ENCODE assay signal across 26 cellular contexts in genomic region chr11:70079691-70080090, GRCh38. TPM values are rescaled to one million over a fixed set of nuclear protein-coding genes. Genes with fewer than 3 reads are reported as not detected.
A peak's percentile ranks its signal among the peaks of the same experiment; 100 is the strongest.
DNase-seq lines count a peak whose midpoint lies in the region; ATAC-seq and TF ChIP-seq lines count a peak whose summit lies in the region.
"Had no signal": no experiment of that assay in that cellular context is flagged by ENCODE, and none has a peak within 500 bp of the region (broad histone marks: within the 10 kb centered on the region; RNA-seq: fewer than 3 reads in every experiment).

No MANE protein-coding gene starts in this region.

- TF ChIP-seq POLR2A in IMR-90 (IDR thresholded peaks at IDR 0.05; ENCODE audit: low read depth, low read length) (no peak), breast epithelium (IDR thresholded peaks at IDR 0.05) (no peak), thyroid gland (IDR thresholded peaks at IDR 0.05) (no peak)

- in situ Hi-C loops in IMR-90 (cut with MboI; ENCODE audit: low sequenced_read_pairs), result no loop called here

- H4K8ac ChIP-seq in IMR-90 (ENCODE audit: low read depth in 2 of 2, low read length in 2 of 2) (no peak overlapping the region; a peak in 1 of 4 replicates), neuronal stem cell (ENCODE audit: low read depth, low read length) (no peak overlapping the region)

- H2BK15ac ChIP-seq in IMR-90 (ENCODE audit: low read depth, low read length) (no peak overlapping the region), neuronal stem cell (ENCODE audit: low read length) (no peak overlapping the region)

- H2AK9ac ChIP-seq in IMR-90 (replicated peaks; ENCODE audit: low read depth, low read length, poor library complexity), result no peak overlapping the region

- H2BK12ac ChIP-seq in neuronal stem cell (ENCODE audit: low read length), result no peak overlapping the region

- H4K5ac ChIP-seq in IMR-90 (ENCODE audit: low read depth, low read length), result no peak overlapping the region

- H3K27me3 ChIP-seq in IMR-90 (ENCODE audit: control insufficient read depth, insufficient read depth, low read length), result no peaks in the 10 kb centered on the region; the same call in 1 of the 2 replicates
- no peaks in the 10 kb centered on the region for H3K27me3 ChIP-seq in breast epithelium
- peaks cover 24 to 84% (median 60%) of the 10 kb centered on the region in 3 experiments for H3K27me3 ChIP-seq in neuronal stem cell (ENCODE audit: control insufficient read depth in 3 of 3, insufficient read depth in 3 of 3, low read depth in 1 of 3, low read length in 3 of 3)
- H3K27me3 ChIP-seq in thyroid gland, result no peaks in the 10 kb centered on the region

- dilution Hi-C loops in IMR-90 (cut with HindIII; ENCODE audit: low sequenced_read_pairs, unreplicated experiment), result no loop called here

- H2BK120ac ChIP-seq in IMR-90 (ENCODE audit: low read depth, low read length) (0 out of 2 replicates have a peak overlapping the region, but pooled peaks have one; percentile 16), neuronal stem cell (ENCODE audit: low read depth, low read length) (no peak overlapping the region)

- H3K4me3 ChIP-seq in IMR-90 (ENCODE audit: insufficient read depth, low read depth, low read length) (no peak overlapping the region), breast epithelium (peak overlapping the region; percentile 26 to 76 (median 57)), neuronal stem cell (ENCODE audit: low read length in 2 of 2) (peak overlapping the region in 1 of 2 donors; percentile 11), thyroid gland (replicated peaks in 1 of 3) (peak overlapping the region in 1 of 3 donors; percentile 30)

- intact Hi-C loops in IMR-90 (cut with micrococcal nuclease) (loop anchor here (5.0 kb wide), 1 partner anchor 162 kb away; no protein-coding TSS in a partner anchor), breast epithelium (cut with DNase I; ENCODE audit: low total_unique reads) (no loop called here), thyroid gland (cut with DNase I) (no loop called here)

- no peak overlapping the region for H4K91ac ChIP-seq in IMR-90 (ENCODE audit: insufficient read depth, low read depth, low read length)
- H4K91ac ChIP-seq in neuronal stem cell (ENCODE audit: low read depth, low read length, poor library complexity), result no peak overlapping the region

- H2BK20ac ChIP-seq in IMR-90 (ENCODE audit: low read depth, low read length), result no peak overlapping the region

- no peak overlapping the region for H3K18ac ChIP-seq in IMR-90 (ENCODE audit: low read depth, low read length)
- H3K18ac ChIP-seq in neuronal stem cell (ENCODE audit: low read length), result no peak overlapping the region

- H3K9me1 ChIP-seq in IMR-90 (ENCODE audit: insufficient read depth, low read length), result peaks cover 5% of the 10 kb centered on the region; the same call in 1 of the 2 replicates

- H3K9ac ChIP-seq in IMR-90 (ENCODE audit: low read depth, low read length) (no peak overlapping the region), neuronal stem cell (ENCODE audit: low read depth, low read length, poor library complexity) (no peak overlapping the region)

- POLR2A ChIA-PET in IMR-90 (lab: Charles Lee; ENCODE audit: unreplicated experiment), result no interaction called here

- no peak overlapping the region for H2BK5ac ChIP-seq in IMR-90 (ENCODE audit: low read depth, low read length, poor library complexity, severe bottlenecking)
- no peak overlapping the region for H2BK5ac ChIP-seq in neuronal stem cell (ENCODE audit: low read length)

- WGBS in IMR-90 (ENCODE audit: extremely low coverage in 2 of 2, insufficient read length in 1 of 2), 2 experiments, result no CpG with 5 or more reads among the region's 5 CpGs
- no CpG with 5 or more reads among the region's 5 CpGs for WGBS in neuronal stem cell (ENCODE audit: extremely low coverage in 2 of 2, insufficient read length in 2 of 2, insufficient replicate concordance in 1 of 2), 2 donors
- WGBS in thyroid gland, 2 donors, result 84 to 90% methylated on average over 2 to 5 of the region's 5 CpGs

- no peak for TF ChIP-seq RAD21 in IMR-90 (IDR thresholded peaks at IDR 0.05; ENCODE audit: low read length)

- H3K27ac ChIP-seq in IMR-90 (ENCODE audit: insufficient read depth, low read length), result no peak overlapping the region
- peak overlapping the region; percentile 82 to 94 for H3K27ac ChIP-seq in breast epithelium
- H3K27ac ChIP-seq in neuronal stem cell (replicated peaks; ENCODE audit: low read length), result no peak overlapping the region
- peak overlapping the region in 2 of 3 donors; percentile 23 to 47 for H3K27ac ChIP-seq in thyroid gland
- H3K27ac ChIP-seq: BLaER1 treated with 17β-estradiol and CSF1 and Interleukin-3, amounts not matched to agents 10 nM and 100 nM; upper lobe of right lung had no signal

- no peak for TF ChIP-seq CTCF in IMR-90 (conservative IDR thresholded peaks at IDR 0.05; ENCODE audit: low read depth, low read length)
- TF ChIP-seq CTCF in breast epithelium (IDR thresholded peaks at IDR 0.05), result no peak
- no peak for TF ChIP-seq CTCF in thyroid gland (IDR thresholded peaks at IDR 0.05)

- H3K9me3 ChIP-seq in IMR-90 (ENCODE audit: control insufficient read depth, insufficient read depth, low read length) (no peaks in the 10 kb centered on the region), breast epithelium (no peaks in the 10 kb centered on the region), neuronal stem cell (replicated peaks in 1 of 2; ENCODE audit: control insufficient read depth in 2 of 2, insufficient read depth in 1 of 2, low read depth in 1 of 2, low read length in 2 of 2) (no peaks in the 10 kb centered on the region), thyroid gland (no peaks in the 10 kb centered on the region)
- H3K9me3 ChIP-seq: BLaER1 treated with 17β-estradiol and CSF1 and Interleukin-3, amounts not matched to agents 10 nM and 100 nM; stomach; upper lobe of right lung had no signal

- H3K23ac ChIP-seq in IMR-90 (ENCODE audit: low read depth, low read length), result no peak overlapping the region
- H3K23ac ChIP-seq in neuronal stem cell (ENCODE audit: low read depth, low read length, poor library complexity), result peak overlapping the region; percentile 1

- H3K79me1 ChIP-seq in IMR-90 (ENCODE audit: low read depth in 1 of 2, low read length in 2 of 2) (peaks cover 2 to 30% of the 10 kb centered on the region in 2 experiments; a peak in 2 of 4 replicates), neuronal stem cell (ENCODE audit: low read depth, low read length) (no peaks in the 10 kb centered on the region)

- peaks cover 4% of the 10 kb centered on the region for H3K4me1 ChIP-seq in IMR-90 (ENCODE audit: control insufficient read depth, insufficient read depth, low read length)
- H3K4me1 ChIP-seq in breast epithelium, result peaks cover 10 to 16% of the 10 kb centered on the region in 2 donors
- peaks cover 0 to 5% of the 10 kb centered on the region in 2 donors for H3K4me1 ChIP-seq in neuronal stem cell (ENCODE audit: control insufficient read depth in 2 of 2, insufficient read depth in 1 of 2, low read depth in 1 of 2, low read length in 2 of 2)
- peaks cover 18 to 31% of the 10 kb centered on the region in 2 donors for H3K4me1 ChIP-seq in thyroid gland
- H3K4me1 ChIP-seq: upper lobe of right lung had no signal

- DNase-seq in IMR-90 (no peak), breast epithelium (ENCODE audit: low spot score in 2 of 2) (no peak), neuronal stem cell (ENCODE audit: low spot score) (no peak), thyroid gland (no peak), DMS53 (lab: John Stamatoyannopoulos, UW) (no peak)
- DNase-seq: activated CD4-positive, alpha-beta T cell treated with anti-CD3 and anti-CD28 coated beads, Interleukin-2, amount 10 ng/mL, durations not matched to agents 24 days and 14 days; activated T-cell treated with anti-CD3 and anti-CD28 coated beads, Interleukin-2, amount 50 U/mL, for 24 hours; COR-L47; effector CD8-positive, alpha-beta T cell; foreskin fibroblast; GF-D8; HCEC 1CT; hippocampal formation; NCI-H146; NCI-H446; nucleus accumbens; SHP77; small intestine; stimulated activated CD4-positive, alpha-beta T cell treated with anti-CD3 and anti-CD28 coated beads, Interleukin-2, amount 100 ng/mL, for 24 hours; stomach; T-helper 9 cell; upper lobe of right lung had no signal

- ATAC-seq in IMR-90 (ENCODE audit: low read depth) (no peak), HG02870 (IDR thresholded peaks at IDR 0.05; ENCODE audit: unreplicated experiment) (no peak), GM21447 (IDR thresholded peaks at IDR 0.05; ENCODE audit: unreplicated experiment) (no peak)
- ATAC-seq: upper lobe of right lung had no signal

- no peak overlapping the region for H2AK5ac ChIP-seq in IMR-90 (ENCODE audit: low read depth, low read length)
- peak overlapping the region; percentile 27 for H2AK5ac ChIP-seq in neuronal stem cell (ENCODE audit: low read depth, low read length)

- H3K56ac ChIP-seq in IMR-90 (ENCODE audit: extremely low read depth, insufficient read depth, low read length), result no peak overlapping the region

- H2AFZ ChIP-seq in IMR-90 (replicated peaks; ENCODE audit: low read length, poor library complexity) (peak overlapping the region; percentile 14), neuronal stem cell (ENCODE audit: low read length) (no peak overlapping the region)

- CTCF ChIA-PET in IMR-90 (lab: Yijun Ruan, JAX), result no interaction called here

- H3K14ac ChIP-seq in IMR-90 (replicated peaks; ENCODE audit: low read depth, low read length) (no peak overlapping the region), neuronal stem cell (ENCODE audit: low read length) (no peak overlapping the region)

- H3K36me3 ChIP-seq in IMR-90 (ENCODE audit: control insufficient read depth, insufficient read depth, low read length) (no peaks in the 10 kb centered on the region), breast epithelium (no peaks in the 10 kb centered on the region), neuronal stem cell (replicated peaks in 1 of 2; ENCODE audit: control insufficient read depth in 2 of 2, insufficient read depth in 2 of 2, low read length in 2 of 2) (no peaks in the 10 kb centered on the region), thyroid gland (no peaks in the 10 kb centered on the region)
- H3K36me3 ChIP-seq: BLaER1 treated with 17β-estradiol and CSF1 and Interleukin-3, amounts not matched to agents 10 nM and 100 nM; stomach; upper lobe of right lung had no signal

- H3K4me2 ChIP-seq in IMR-90 (ENCODE audit: low read depth, low read length), result no peak overlapping the region
- no peak overlapping the region for H3K4me2 ChIP-seq in neuronal stem cell (ENCODE audit: insufficient read depth, low read length, poor library complexity, severe bottlenecking)

- H3K4ac ChIP-seq in IMR-90 (ENCODE audit: low read depth, low read length), result no peak overlapping the region
- H3K4ac ChIP-seq in neuronal stem cell (ENCODE audit: low read length), result no peak overlapping the region

- BruUV-seq in IMR-90 (replicated peaks; lab: Mats Ljungman, UMichigan), result no TSS peak

- 0 out of 2 replicates have a peak, but pooled peaks cover 4% of the 10 kb centered on the region for H4K20me1 ChIP-seq in IMR-90 (ENCODE audit: insufficient read depth, low read length)

RNA-seq across cellular contexts. Expression of gene ANO1, which starts 1.6 kb away (rescaled TPM):
- 4.1 and 4.4 TPM in 2 replicates for total RNA-seq in IMR-90 (2012; rRNA removed)
- polyA plus RNA-seq in IMR-90 (2012; rRNA removed), result 8.0 and 10.7 TPM in 2 replicates
- 3.8 and 9.8 TPM in 2 replicates for polyA plus RNA-seq in IMR-90 (2012; cell fraction: cytosol; rRNA removed)
- polyA plus RNA-seq in IMR-90 (2012; cell fraction: nucleus; rRNA removed; ENCODE audit: low replicate concordance), result 20.0 and 34.3 TPM in 2 replicates
- 10 to 100 TPM in 2 of 3 donors, 1 to 10 TPM in 1; 3.7 to 95.0 (median 53.7) TPM for total RNA-seq in breast epithelium
- polyA plus RNA-seq in neuronal stem cell (2013, experiment 1 of 2), result 0.20 TPM
- 0.28 TPM for polyA plus RNA-seq in neuronal stem cell (2013, experiment 2 of 2)
- 10 to 100 TPM; 25.8 to 56.2 (median 35.3) TPM for total RNA-seq in thyroid gland
- total RNA-seq: activated CD4-positive, alpha-beta T cell treated with anti-CD3 and anti-CD28 coated beads, Interleukin-2, amount 10 ng/mL, durations not matched to agents 24 days and 14 days; LHCN-M2 had no signal

Comparison
In these comparisons a context has a peak if more than half of its experiments do, and no peak if none do; other contexts are left out.
1. H3K27ac ChIP-seq: peak in breast epithelium (2 of 2) and thyroid gland (2 of 3); none in IMR-90 (single experiment) and neuronal stem cell (single experiment).